In genomic region chr2:134897932-134898331, GRCh38 we compare ENCODE assay signal across 9 cellular contexts. TPM values are rescaled to one million over a fixed set of nuclear protein-coding genes. Genes with fewer than 3 reads are reported as not detected.
A peak's percentile ranks its signal among the peaks of the same experiment; 100 is the strongest.
DNase-seq lines count a peak whose midpoint lies in the region; ATAC-seq, FAIRE-seq and TF ChIP-seq lines count a peak whose summit lies in the region.
"Had no signal": no experiment of that assay in that cellular context is flagged by ENCODE, and none has a peak within 500 bp of the region (broad histone marks: within the 10 kb centered on the region; RNA-seq: fewer than 3 reads in every experiment).

No MANE protein-coding gene starts in this region.

- no peaks in the 10 kb centered on the region for H3K79me2 ChIP-seq in Karpas-422 (ENCODE audit: low read length)

- H3K9me3 Mint-ChIP-seq in Caco-2 (ENCODE audit: unreplicated experiment) = peaks cover under 1% of the 10 kb centered on the region
- H3K9me3 Mint-ChIP-seq: activated naive CD4-positive, alpha-beta T cell treated with anti-CD3 and anti-CD28 coated beads for 36 hours had no signal

- FAIRE-seq in bronchial epithelial cell (lab: Jason Lieb, UNC) = no peak

- intact Hi-C loops in Caco-2 (cut with micrococcal nuclease; ENCODE audit: unreplicated experiment) = loop anchor here (1.0 kb wide), 3 partner anchors 322 to 438 kb away; no protein-coding TSS in a partner anchor

- no peak overlapping the region for H3K4me2 ChIP-seq in Karpas-422 (ENCODE audit: low read depth, low read length, poor library complexity, severe bottlenecking)

- POLR2A ChIA-PET in Caco-2 (lab: Charles Lee) = no interaction called here

- H3K27ac ChIP-seq in Karpas-422 (ENCODE audit: low read length) = no peak overlapping the region

- H3K27me3 ChIP-seq in Caco-2 (replicated peaks; ENCODE audit: control insufficient read depth, insufficient read depth, low read length) (no peaks in the 10 kb centered on the region), Karpas-422 (ENCODE audit: low read length) (no peaks in the 10 kb centered on the region), bronchial epithelial cell (ENCODE audit: control insufficient read depth, insufficient read depth, low read length) (no peaks in the 10 kb centered on the region)

- no peaks in the 10 kb centered on the region for H3K9me2 ChIP-seq in Karpas-422 (replicated peaks; ENCODE audit: insufficient read depth, low read length)

- no TSS peak for BruUV-seq in Caco-2 (replicated peaks; lab: Mats Ljungman, UMichigan)

- H3K27me3 Mint-ChIP-seq in Caco-2 (ENCODE audit: insufficient read depth, unreplicated experiment) = no peaks in the 10 kb centered on the region

- CTCF ChIA-PET in Caco-2 (lab: Charles Lee) = interaction anchor here (0.7 kb wide), 1 partner anchor 272 kb away, joined by 3 read pairs; no protein-coding TSS in a partner anchor

- H3K4me3 Mint-ChIP-seq in Caco-2 (ENCODE audit: unreplicated experiment) = no peak overlapping the region
- H3K4me3 Mint-ChIP-seq: activated naive CD4-positive, alpha-beta T cell treated with anti-CD3 and anti-CD28 coated beads for 36 hours had no signal

- no peaks in the 10 kb centered on the region for H3K36me3 ChIP-seq in Caco-2 (ENCODE audit: control insufficient read depth, insufficient read depth, low read length)
- no peaks in the 10 kb centered on the region for H3K36me3 ChIP-seq in Karpas-422 (ENCODE audit: insufficient read depth, low read length)
- no peaks in the 10 kb centered on the region for H3K36me3 ChIP-seq in bronchial epithelial cell (ENCODE audit: control insufficient read depth, insufficient read depth, low read length)

- peaks cover under 1% of the 10 kb centered on the region for H3K4me1 Mint-ChIP-seq in Caco-2 (ENCODE audit: low read depth, unreplicated experiment)

- H3K36me3 Mint-ChIP-seq in Caco-2 (ENCODE audit: insufficient read depth, unreplicated experiment) = no peaks in the 10 kb centered on the region

- H4K20me1 ChIP-seq in Karpas-422 (ENCODE audit: insufficient read depth, low read depth, low read length) = no peaks in the 10 kb centered on the region

- no peak overlapping the region for H2AFZ ChIP-seq in Karpas-422 (ENCODE audit: low read length)

- DNase-seq in Caco-2 (no peak), Karpas-422 (peak; percentile 79), bronchial epithelial cell (ENCODE audit: low read depth) (peak; percentile 31), myocyte (ENCODE audit: low read depth) (peak; percentile 26), DMS114 treated with DMSO at 0.1 percent for 48 hours (lab: John Stamatoyannopoulos, UW; ENCODE audit: unreplicated experiment) (no peak)
- DNase-seq: activated naive CD4-positive, alpha-beta T cell treated with anti-CD3 and anti-CD28 coated beads for 36 hours had no signal

- ATAC-seq in activated CD4-positive, CD25-positive, alpha-beta regulatory T cell treated with anti-CD3 and anti-CD28 coated beads, Interleukin-2, amount 50 U/mL, for 24 hours = no peak
- ATAC-seq in HG02938 (IDR thresholded peaks at IDR 0.05; ENCODE audit: unreplicated experiment) = no peak

- peak; percentile 31 to 45 for TF ChIP-seq CTCF in Caco-2 (IDR thresholded peaks at IDR 0.05; ENCODE audit: insufficient read depth in 1 of 2, low read depth in 1 of 2, low read length in 1 of 2, severe bottlenecking in 1 of 2, unreplicated experiment in 1 of 2)
- TF ChIP-seq CTCF in bronchial epithelial cell (IDR thresholded peaks at IDR 0.05; ENCODE audit: insufficient read depth, low read length, severe bottlenecking) = no peak

- no peak overlapping the region for H3K9ac ChIP-seq in Karpas-422 (ENCODE audit: low read length)

- no peak overlapping the region for H3K27ac Mint-ChIP-seq in Caco-2 (ENCODE audit: unreplicated experiment)
- H3K27ac Mint-ChIP-seq: activated naive CD4-positive, alpha-beta T cell treated with anti-CD3 and anti-CD28 coated beads for 36 hours had no signal

- H3K4me1 ChIP-seq in Caco-2 (no peaks in the 10 kb centered on the region), Karpas-422 (ENCODE audit: low read length) (no peaks in the 10 kb centered on the region)

- H3K9me3 ChIP-seq in Caco-2 (no peaks in the 10 kb centered on the region), Karpas-422 (ENCODE audit: low read length) (no peaks in the 10 kb centered on the region)

- no peak overlapping the region for H3K4me3 ChIP-seq in Caco-2 (ENCODE audit: low read depth, low read length)
- H3K4me3 ChIP-seq in Karpas-422 (ENCODE audit: low read length) = no peak overlapping the region
- no peak overlapping the region for H3K4me3 ChIP-seq in bronchial epithelial cell (ENCODE audit: low read depth, low read length)

RNA-seq across cellular contexts. Expression of gene CCNT2, which starts 20.7 kb away (rescaled TPM):
- total RNA-seq in Caco-2 (2022) (39.4 and 42.9 TPM in 2 replicates), bronchial epithelial cell (24.0 and 24.3 TPM in 2 replicates), myocyte (30.7 and 39.1 TPM in 2 replicates)
- 15.0 and 42.9 TPM in 2 replicates for total RNA-seq in Karpas-422 (2014; rRNA removed; shearing (Covaris generic); ENCODE audit: low replicate concordance)
- 10.1 TPM for polyA plus RNA-seq in myocyte (2012)

RNA-seq across cellular contexts. Expression of gene ACMSD, which starts 59.5 kb away (rescaled TPM):
- total RNA-seq in Caco-2 (2022) (not detected in 2 replicates), bronchial epithelial cell (not detected in 2 replicates), myocyte (not detected in 2 replicates)
- total RNA-seq in Karpas-422 (2014; rRNA removed; shearing (Covaris generic); ENCODE audit: low replicate concordance) = not detected in 2 replicates
- 0.11 TPM for polyA plus RNA-seq in myocyte (2012)
- total RNA-seq: activated naive CD4-positive, alpha-beta T cell treated with anti-CD3 and anti-CD28 coated beads for 36 hours; RPMI7951 had no signal

Comparison
In these comparisons a context has a peak if more than half of its experiments do, and no peak if none do; other contexts are left out.
1. DNase-seq: peak in Karpas-422 (single experiment), bronchial epithelial cell (single experiment) and myocyte (single experiment); none in Caco-2 (0 of 2) and DMS114 treated with DMSO at 0.1 percent for 48 hours (single experiment).